ENCODE assay signal across 8 cellular contexts in genomic region chr3:194003128-194004057, GRCh38.
DNase-seq lines count a peak whose midpoint lies in the region; ATAC-seq lines count a peak whose summit lies in the region.

No MANE protein-coding gene starts in this region.

- no peaks in the 10 kb centered on the region for H3K9me3 Mint-ChIP-seq in activated naive CD4-positive, alpha-beta T cell treated with anti-CD3 and anti-CD28 coated beads, Interleukin-2, amount 50 U/mL, for 24 hours

- no peaks in the 10 kb centered on the region for H3K36me3 Mint-ChIP-seq in activated naive CD4-positive, alpha-beta T cell treated with anti-CD3 and anti-CD28 coated beads, Interleukin-2, amount 50 U/mL, for 24 hours

- H3K4me1 Mint-ChIP-seq in activated naive CD4-positive, alpha-beta T cell treated with anti-CD3 and anti-CD28 coated beads, Interleukin-2, amount 50 U/mL, for 24 hours, result peaks cover 9% of the 10 kb centered on the region

- peak; percentile 95 for DNase-seq in AG20443 (ENCODE audit: low spot score)
- DNase-seq in NCI-H748 treated with DMSO at 0.1 percent for 48 hours (lab: John Stamatoyannopoulos, UW), result peak; percentile 34
- peak; percentile 3 to 77 (median 43) for DNase-seq in head of caudate nucleus
- peak; percentile 18 for DNase-seq in occipital lobe (lab: John Stamatoyannopoulos, UW)
- DNase-seq in DMS114 treated with DMSO at 0.1 percent for 48 hours (lab: John Stamatoyannopoulos, UW; ENCODE audit: unreplicated experiment), result no peak

- intact Hi-C loops in head of caudate nucleus (cut with DNase I), result no loop called here

- ATAC-seq in GM18873 (IDR thresholded peaks at IDR 0.05; ENCODE audit: low FRiP score, unreplicated experiment) (peak; percentile 46), HG03097 (IDR thresholded peaks at IDR 0.05; ENCODE audit: low FRiP score, unreplicated experiment) (peak; percentile 48)

- peaks cover 12% of the 10 kb centered on the region for H3K27me3 Mint-ChIP-seq in activated naive CD4-positive, alpha-beta T cell treated with anti-CD3 and anti-CD28 coated beads, Interleukin-2, amount 50 U/mL, for 24 hours

- no peak overlapping the region for H3K27ac Mint-ChIP-seq in activated naive CD4-positive, alpha-beta T cell treated with anti-CD3 and anti-CD28 coated beads, Interleukin-2, amount 50 U/mL, for 24 hours

- peak overlapping the region; percentile 57 for H3K4me3 Mint-ChIP-seq in activated naive CD4-positive, alpha-beta T cell treated with anti-CD3 and anti-CD28 coated beads, Interleukin-2, amount 50 U/mL, for 24 hours
